ENCODE assay signal across 1 cellular context in genomic region chr1:32538887-32539583, GRCh38.
TF ChIP-seq lines count a peak whose summit lies in the region.

Gene ZBTB8A (plus strand): TSS chr1:32539427. CDS start chr1:32592932, 53,505 bp downstream.

TF ChIP-seq in HEK293, 187 proteins besides CTCF, POLR2A, EP300 and RAD21 (continued from another document and continues in another):
- no peak for TF ChIP-seq ZSCAN5A (tag by site-specific recombination; IDR thresholded peaks at IDR 0.05)
- no peak for TF ChIP-seq ZNF140 (tag by site-specific recombination; IDR thresholded peaks at IDR 0.05)
- TF ChIP-seq ZNF121 (tag by site-specific recombination; IDR thresholded peaks at IDR 0.05): no peak
- TF ChIP-seq ZNF513 (tag by site-specific recombination; IDR thresholded peaks at IDR 0.05): no peak
- TF ChIP-seq, protein P1, sequence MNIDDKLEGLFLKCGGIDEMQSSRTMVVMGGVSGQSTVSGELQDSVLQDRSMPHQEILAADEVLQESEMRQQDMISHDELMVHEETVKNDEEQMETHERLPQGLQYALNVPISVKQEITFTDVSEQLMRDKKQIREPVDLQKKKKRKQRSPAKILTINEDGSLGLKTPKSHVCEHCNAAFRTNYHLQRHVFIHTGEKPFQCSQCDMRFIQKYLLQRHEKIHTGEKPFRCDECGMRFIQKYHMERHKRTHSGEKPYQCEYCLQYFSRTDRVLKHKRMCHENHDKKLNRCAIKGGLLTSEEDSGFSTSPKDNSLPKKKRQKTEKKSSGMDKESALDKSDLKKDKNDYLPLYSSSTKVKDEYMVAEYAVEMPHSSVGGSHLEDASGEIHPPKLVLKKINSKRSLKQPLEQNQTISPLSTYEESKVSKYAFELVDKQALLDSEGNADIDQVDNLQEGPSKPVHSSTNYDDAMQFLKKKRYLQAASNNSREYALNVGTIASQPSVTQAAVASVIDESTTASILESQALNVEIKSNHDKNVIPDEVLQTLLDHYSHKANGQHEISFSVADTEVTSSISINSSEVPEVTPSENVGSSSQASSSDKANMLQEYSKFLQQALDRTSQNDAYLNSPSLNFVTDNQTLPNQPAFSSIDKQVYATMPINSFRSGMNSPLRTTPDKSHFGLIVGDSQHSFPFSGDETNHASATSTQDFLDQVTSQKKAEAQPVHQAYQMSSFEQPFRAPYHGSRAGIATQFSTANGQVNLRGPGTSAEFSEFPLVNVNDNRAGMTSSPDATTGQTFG (tag by site-specific recombination; IDR thresholded peaks at IDR 0.05; ENCODE audit: borderline replicate concordance): no peak
- TF ChIP-seq GLIS1 (tag by site-specific recombination; IDR thresholded peaks at IDR 0.05): no peak
- TF ChIP-seq SP2 (tag by site-specific recombination; IDR thresholded peaks at IDR 0.05): no peak; the same call in none of the 2 replicates
- TF ChIP-seq ZNF560 (tag by site-specific recombination; IDR thresholded peaks at IDR 0.05; ENCODE audit: borderline replicate concordance): no peak
- no peak for TF ChIP-seq ZBTB1 (tag by site-specific recombination; IDR thresholded peaks at IDR 0.05)
- TF ChIP-seq GLIS2 (tag by site-specific recombination; IDR thresholded peaks at IDR 0.05): peak; percentile 71
- peak; percentile 52 for TF ChIP-seq ZBTB10 (tag by site-specific recombination; IDR thresholded peaks at IDR 0.05)
- no peak for TF ChIP-seq YY2 (tag by site-specific recombination; IDR thresholded peaks at IDR 0.05)
- no peak for TF ChIP-seq RBAK (tag by site-specific recombination; IDR thresholded peaks at IDR 0.05)
- TF ChIP-seq ZNF621 (tag by site-specific recombination; IDR thresholded peaks at IDR 0.05): no peak
- no peak for TF ChIP-seq ZBTB6 (tag by site-specific recombination; IDR thresholded peaks at IDR 0.05)
- TF ChIP-seq ZNF629 (tag by site-specific recombination; IDR thresholded peaks at IDR 0.05): peak; percentile 43; the same call in 1 of the 2 replicates
- TF ChIP-seq ZNF48 (tag by site-specific recombination; IDR thresholded peaks at IDR 0.05): no peak
- TF ChIP-seq ZNF292 (tag by site-specific recombination; IDR thresholded peaks at IDR 0.05; ENCODE audit: borderline replicate concordance, low read depth): no peak
- TF ChIP-seq ZNF426 (tag by site-specific recombination; IDR thresholded peaks at IDR 0.05): no peak
- TF ChIP-seq ZNF280D (tag by site-specific recombination; IDR thresholded peaks at IDR 0.05): no peak
- no peak for TF ChIP-seq ZSCAN4 (tag by site-specific recombination; IDR thresholded peaks at IDR 0.05)
- TF ChIP-seq ZNF16 (tag by site-specific recombination; IDR thresholded peaks at IDR 0.05; ENCODE audit: low read depth): no peak
- TF ChIP-seq ZFHX2 (tag by site-specific recombination; conservative IDR thresholded peaks at IDR 0.05): peak; percentile 91
- no peak for TF ChIP-seq PRDM2 (tag by site-specific recombination; IDR thresholded peaks at IDR 0.05; ENCODE audit: borderline replicate concordance)
- TF ChIP-seq SALL2 (tag by site-specific recombination; IDR thresholded peaks at IDR 0.05; ENCODE audit: borderline replicate concordance): no peak
- TF ChIP-seq WT1 (tag by site-specific recombination; IDR thresholded peaks at IDR 0.05): no peak
- TF ChIP-seq TSHZ1 (tag by site-specific recombination; IDR thresholded peaks at IDR 0.05; ENCODE audit: borderline replicate concordance): no peak
- no peak for TF ChIP-seq ZNF785 (tag by site-specific recombination; IDR thresholded peaks at IDR 0.05)
- no peak for TF ChIP-seq KLF7 (tag by site-specific recombination; IDR thresholded peaks at IDR 0.05; ENCODE audit: borderline replicate concordance)
- no peak for TF ChIP-seq ZNF239 (tag by site-specific recombination; IDR thresholded peaks at IDR 0.05)
- TF ChIP-seq ZNF777 (tag by site-specific recombination; IDR thresholded peaks at IDR 0.05; ENCODE audit: borderline replicate concordance): no peak; the same call in 1 of the 2 replicates
